Comparison of ENCODE assay signal across 8 cellular contexts in the genomic region with DNA sequence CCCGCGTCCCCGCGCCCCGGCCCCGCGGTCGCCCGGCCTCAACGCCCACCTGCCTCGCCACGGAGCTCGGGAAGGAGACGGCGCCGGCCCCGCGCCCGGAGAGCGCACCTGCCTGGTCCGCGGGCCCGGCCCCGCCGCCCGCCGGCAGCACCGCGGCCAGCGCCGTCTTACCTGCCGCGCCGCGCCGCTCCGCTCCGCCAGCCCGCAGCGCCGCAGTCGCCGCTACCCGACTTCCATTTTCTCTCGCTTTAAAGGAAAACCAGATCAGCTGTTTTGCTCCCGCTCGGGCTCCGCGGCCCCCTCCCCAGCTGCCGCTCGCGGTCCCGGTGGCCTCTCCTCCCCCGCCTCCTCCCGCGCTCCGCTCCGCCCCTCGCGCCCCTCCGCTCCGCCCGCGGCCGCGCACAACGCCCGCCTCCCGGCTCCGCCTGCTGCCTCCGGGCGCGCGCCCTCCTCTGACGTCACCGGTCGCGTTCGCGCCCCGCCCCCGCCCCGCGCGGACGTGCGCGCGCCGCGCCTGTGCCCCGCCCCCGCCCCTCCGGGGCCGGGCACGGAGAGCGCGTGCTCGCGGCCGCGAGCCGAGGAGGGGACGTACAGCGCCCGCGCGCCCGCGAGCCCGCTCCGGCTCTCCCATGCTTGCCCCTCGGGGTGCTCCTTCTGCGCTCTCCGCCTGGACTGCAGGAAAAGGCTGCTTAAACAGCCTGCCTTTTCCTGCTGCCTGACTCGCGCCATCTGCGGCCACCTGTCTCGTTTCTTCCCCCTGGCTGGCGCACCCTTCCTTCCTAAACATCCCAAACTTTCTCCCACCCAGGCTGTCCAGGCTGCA. TPM values are rescaled to one million over a fixed set of nuclear protein-coding genes. Genes with fewer than 3 reads are reported as not detected.
DNase-seq lines count a peak whose midpoint lies in the region; ATAC-seq and TF ChIP-seq lines count a peak whose summit lies in the region.

TSS of gene OTUD7A (minus strand) at position 338 of the 823 bp plus-strand sequence.

- TF ChIP-seq CTCF in HEK293 (tag by site-specific recombination; IDR thresholded peaks at IDR 0.05) (no peak; the same call in 1 of the 2 replicates), SK-N-SH (IDR thresholded peaks at IDR 0.05) (no peak), osteocyte (IDR thresholded peaks at IDR 0.05) (no peak), testis (IDR thresholded peaks at IDR 0.05) (no peak)

- no peaks in the 10 kb centered on the region for H3K79me2 ChIP-seq in SK-N-SH (ENCODE audit: insufficient read depth)

- H3K4me1 ChIP-seq in HEK293 (ENCODE audit: control insufficient read depth, insufficient read depth, low read length) (no peaks in the 10 kb centered on the region), SK-N-SH (ENCODE audit: control insufficient read depth in 1 of 2, insufficient read depth in 2 of 2, low read depth in 1 of 2, low read length in 1 of 2) (peaks cover 0 to 21% of the 10 kb centered on the region in 2 experiments; a peak in 1 of 4 replicates), testis (peaks cover 22% of the 10 kb centered on the region)

- no peak for TF ChIP-seq EP300 in SK-N-SH (IDR thresholded peaks at IDR 0.05; ENCODE audit: borderline replicate concordance in 1 of 2, low read depth in 1 of 2, low read length in 1 of 2)

- peak within 1 kb of the TSS; percentile 56 for H3K4me3 ChIP-seq in HEK293 (ENCODE audit: low read depth, low read length)
- peak within 1 kb of the TSS; percentile 63 to 64 for H3K4me3 ChIP-seq in SK-N-SH (ENCODE audit: low read depth in 2 of 2, low read length in 1 of 2)
- H3K4me3 ChIP-seq in testis = peak within 1 kb of the TSS; percentile 52 to 62

- H3K9me3 Mint-ChIP-seq in activated naive CD4-positive, alpha-beta T cell treated with anti-CD3 and anti-CD28 coated beads, Interleukin-2, amount 50 U/mL, for 72 hours = no peaks in the 10 kb centered on the region
- no peaks in the 10 kb centered on the region for H3K9me3 Mint-ChIP-seq in osteocyte (ENCODE audit: unreplicated experiment)

- no peaks in the 10 kb centered on the region for H3K36me3 Mint-ChIP-seq in activated naive CD4-positive, alpha-beta T cell treated with anti-CD3 and anti-CD28 coated beads, Interleukin-2, amount 50 U/mL, for 72 hours
- H3K36me3 Mint-ChIP-seq in osteocyte (ENCODE audit: unreplicated experiment) = no peaks in the 10 kb centered on the region

- TF ChIP-seq RAD21 in SK-N-SH (IDR thresholded peaks at IDR 0.05; ENCODE audit: low read length) = no peak

- H3F3A ChIP-seq in SK-N-SH (replicated peaks; ENCODE audit: insufficient read depth) = peaks cover 10% of the 10 kb centered on the region

- H3K27ac ChIP-seq in HEK293 (ENCODE audit: extremely low read depth, low read depth, low read length) (peak within 1 kb of the TSS; percentile 20; the same call in 1 of the 2 replicates), SK-N-SH (ENCODE audit: low read depth in 2 of 2, low read length in 1 of 2) (peak within 1 kb of the TSS in 1 of 2 experiments; percentile 62; a peak in 2 of 4 replicates), testis (peak within 1 kb of the TSS; percentile 53 to 86)

- peak within 1 kb of the TSS; percentile 2 to 73 for H3K27ac Mint-ChIP-seq in activated naive CD4-positive, alpha-beta T cell treated with anti-CD3 and anti-CD28 coated beads, Interleukin-2, amount 50 U/mL, for 72 hours
- H3K27ac Mint-ChIP-seq in osteocyte (ENCODE audit: unreplicated experiment) = peak within 1 kb of the TSS; percentile 54

- peak; percentile 91 to 94 for ATAC-seq in activated naive CD4-positive, alpha-beta T cell treated with anti-CD3 and anti-CD28 coated beads, Interleukin-2, amount 50 U/mL, for 72 hours
- peak; percentile 97 for ATAC-seq in Right ventricle myocardium inferior

- no peak within 1 kb of the TSS for H3K9ac ChIP-seq in SK-N-SH

- DNase-seq in GDM1 (lab: John Stamatoyannopoulos, UW) = peak; percentile 79
- peak; percentile 76 for DNase-seq in MV-4-11 (lab: John Stamatoyannopoulos, UW)
- peak; percentile 97 for DNase-seq in SK-N-SH
- DNase-seq in activated naive CD4-positive, alpha-beta T cell treated with anti-CD3 and anti-CD28 coated beads, Interleukin-2, amount 50 U/mL, for 72 hours (ENCODE audit: low spot score in 2 of 2) = peak; percentile 86 to 89
- peak; percentile 90 for DNase-seq in Right ventricle myocardium inferior (ENCODE audit: missing footprints)
- DNase-seq in osteocyte (ENCODE audit: extremely low spot score, unreplicated experiment) = peak; percentile 94
- peak; percentile 89 for DNase-seq in testis

- CTCF ChIA-PET in HEK293 (lab: Yijun Ruan, JAX) (interaction anchor here (0.7 kb wide), 1 partner anchor 36 kb away, joined by 4 read pairs; no protein-coding TSS in a partner anchor), SK-N-SH (lab: Yijun Ruan, JAX) (interaction anchor here (1.2 to 5.2 kb wide), 5 partner anchors 16 to 265 kb away, joined by 3 to 22 read pairs (median 4); no protein-coding TSS in a partner anchor)

- peaks cover 19% of the 10 kb centered on the region for H3K27me3 Mint-ChIP-seq in osteocyte (ENCODE audit: unreplicated experiment)

- peaks cover 12% of the 10 kb centered on the region for H3K4me1 Mint-ChIP-seq in osteocyte (ENCODE audit: unreplicated experiment)

- H3K9me3 ChIP-seq in HEK293 (ENCODE audit: control insufficient read depth, insufficient read depth, low read depth, low read length) = no peaks in the 10 kb centered on the region
- no peaks in the 10 kb centered on the region for H3K9me3 ChIP-seq in SK-N-SH
- H3K9me3 ChIP-seq in testis = no peaks in the 10 kb centered on the region

- H3K27me3 ChIP-seq in SK-N-SH (ENCODE audit: insufficient read depth) (peaks cover 7% of the 10 kb centered on the region; the same call in 1 of the 2 replicates), testis (no peaks in the 10 kb centered on the region)

- H3K4me3 Mint-ChIP-seq in osteocyte (ENCODE audit: unreplicated experiment) = peak within 1 kb of the TSS; percentile 85

- H3K36me3 ChIP-seq in HEK293 (ENCODE audit: control insufficient read depth in 2 of 2, insufficient read depth in 1 of 2, low read length in 2 of 2) = no peaks in the 10 kb centered on the region
- no peaks in the 10 kb centered on the region for H3K36me3 ChIP-seq in SK-N-SH (replicated peaks in 1 of 2; ENCODE audit: control insufficient read depth in 1 of 2, insufficient read depth in 2 of 2, low read length in 1 of 2)
- H3K36me3 ChIP-seq in testis (ENCODE audit: low read depth, missing control alignments) = no peaks in the 10 kb centered on the region

- intact Hi-C loops in Right ventricle myocardium inferior (cut with DNase I) (no loop called here), testis (cut with DNase I; ENCODE audit: low total_unique reads) (no loop called here)

- no peaks in the 10 kb centered on the region for H4K20me1 ChIP-seq in SK-N-SH (ENCODE audit: insufficient read depth)

- H2AFZ ChIP-seq in SK-N-SH (ENCODE audit: low read depth) = peak within 1 kb of the TSS; percentile 84; the same call in 1 of the 2 replicates

- no peak for TF ChIP-seq POLR2A in testis (IDR thresholded peaks at IDR 0.05)

- POLR2A ChIA-PET in HEK293 (lab: Yijun Ruan, JAX) = no interaction called here
- POLR2A ChIA-PET in SK-N-SH (lab: Yijun Ruan, JAX) = no interaction called here

- H3K9me2 ChIP-seq in SK-N-SH = no peaks in the 10 kb centered on the region

- WGBS in SK-N-SH (ENCODE audit: low lambda C conversion rate) = 0% methylated on average over 5 of the region's 120 CpGs
- 1% methylated on average over 14 to 106 of the region's 120 CpGs for WGBS in testis, 2 donors

- peak within 1 kb of the TSS; percentile 70 for H3K4me2 ChIP-seq in SK-N-SH

TF ChIP-seq in HEK293, 187 proteins besides CTCF, POLR2A, EP300 and RAD21 (continues in another document):
- TF ChIP-seq ZBTB17 (tag by site-specific recombination; IDR thresholded peaks at IDR 0.05) (peak; percentile 86), SCRT2 (tag by site-specific recombination; IDR thresholded peaks at IDR 0.05) (no peak), HOXD13 (CRISPR knock-in tag; IDR thresholded peaks at IDR 0.05; ENCODE audit: borderline replicate concordance) (no peak), ZBTB26 (tag by site-specific recombination; optimal IDR thresholded peaks at IDR 0.05) (peak; percentile 71), ZNF341 (tag by site-specific recombination; IDR thresholded peaks at IDR 0.05; ENCODE audit: low read depth) (peak; percentile 86), ZNF701 (tag by site-specific recombination; IDR thresholded peaks at IDR 0.05) (no peak)

TF ChIP-seq in SK-N-SH, 30 proteins besides CTCF, POLR2A, EP300 and RAD21 (continues in another document):
- TF ChIP-seq, protein P1, sequence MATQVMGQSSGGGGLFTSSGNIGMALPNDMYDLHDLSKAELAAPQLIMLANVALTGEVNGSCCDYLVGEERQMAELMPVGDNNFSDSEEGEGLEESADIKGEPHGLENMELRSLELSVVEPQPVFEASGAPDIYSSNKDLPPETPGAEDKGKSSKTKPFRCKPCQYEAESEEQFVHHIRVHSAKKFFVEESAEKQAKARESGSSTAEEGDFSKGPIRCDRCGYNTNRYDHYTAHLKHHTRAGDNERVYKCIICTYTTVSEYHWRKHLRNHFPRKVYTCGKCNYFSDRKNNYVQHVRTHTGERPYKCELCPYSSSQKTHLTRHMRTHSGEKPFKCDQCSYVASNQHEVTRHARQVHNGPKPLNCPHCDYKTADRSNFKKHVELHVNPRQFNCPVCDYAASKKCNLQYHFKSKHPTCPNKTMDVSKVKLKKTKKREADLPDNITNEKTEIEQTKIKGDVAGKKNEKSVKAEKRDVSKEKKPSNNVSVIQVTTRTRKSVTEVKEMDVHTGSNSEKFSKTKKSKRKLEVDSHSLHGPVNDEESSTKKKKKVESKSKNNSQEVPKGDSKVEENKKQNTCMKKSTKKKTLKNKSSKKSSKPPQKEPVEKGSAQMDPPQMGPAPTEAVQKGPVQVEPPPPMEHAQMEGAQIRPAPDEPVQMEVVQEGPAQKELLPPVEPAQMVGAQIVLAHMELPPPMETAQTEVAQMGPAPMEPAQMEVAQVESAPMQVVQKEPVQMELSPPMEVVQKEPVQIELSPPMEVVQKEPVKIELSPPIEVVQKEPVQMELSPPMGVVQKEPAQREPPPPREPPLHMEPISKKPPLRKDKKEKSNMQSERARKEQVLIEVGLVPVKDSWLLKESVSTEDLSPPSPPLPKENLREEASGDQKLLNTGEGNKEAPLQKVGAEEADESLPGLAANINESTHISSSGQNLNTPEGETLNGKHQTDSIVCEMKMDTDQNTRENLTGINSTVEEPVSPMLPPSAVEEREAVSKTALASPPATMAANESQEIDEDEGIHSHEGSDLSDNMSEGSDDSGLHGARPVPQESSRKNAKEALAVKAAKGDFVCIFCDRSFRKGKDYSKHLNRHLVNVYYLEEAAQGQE (IDR thresholded peaks at IDR 0.05; ENCODE audit: low read depth, low read length) = peak; percentile 83
- no peak for TF ChIP-seq POLR2AphosphoS5 (IDR thresholded peaks at IDR 0.05; ENCODE audit: low read depth, low read length)

RNA-seq across cellular contexts. Expression of gene OTUD7A, which starts in this region (rescaled TPM):
- 0.03 and 0.21 TPM in 2 replicates for polyA plus RNA-seq in SK-N-SH (2012; rRNA removed)
- polyA plus RNA-seq in SK-N-SH (2012; cell fraction: cytosol; rRNA removed) = 0.13 and 0.31 TPM in 2 replicates
- polyA plus RNA-seq in SK-N-SH (2012; cell fraction: nucleus; rRNA removed) = 0.13 and 0.17 TPM in 2 replicates
- total RNA-seq in activated naive CD4-positive, alpha-beta T cell treated with anti-CD3 and anti-CD28 coated beads, Interleukin-2, amount 50 U/mL, for 72 hours = 1 to 10 TPM; 1.2 to 2.3 TPM
- 1.5 TPM for total RNA-seq in Right ventricle myocardium inferior
- total RNA-seq in osteocyte = 1.7 and 2.3 TPM in 2 replicates
- 10 to 100 TPM; 30.4 to 33.8 TPM for total RNA-seq in testis
- polyA plus RNA-seq in testis (ENCODE audit: insufficient read depth, low read depth, low replicate concordance) = 11.8 TPM

Comparison
In these comparisons a context has a peak if more than half of its experiments do, and no peak if none do; other contexts are left out.
1. Peak in DNase-seq, H3K4me3 ChIP-seq and H3K4me2 ChIP-seq in SK-N-SH; RNA of the gene not detected or under 1 TPM.